In genomic region chr12:132330549-132330881, GRCh38 we compare ENCODE assay signal across 13 cellular contexts. TPM values are rescaled to one million over a fixed set of nuclear protein-coding genes. Genes with fewer than 3 reads are reported as not detected.
DNase-seq lines count a peak whose midpoint lies in the region; ATAC-seq, FAIRE-seq and TF ChIP-seq lines count a peak whose summit lies in the region.
"Had no signal": no experiment of that assay in that cellular context is flagged by ENCODE, and none has a peak within 500 bp of the region (broad histone marks: within the 10 kb centered on the region; RNA-seq: fewer than 3 reads in every experiment).

No MANE protein-coding gene starts in this region.

- TF ChIP-seq EP300 in HepG2 (IDR thresholded peaks at IDR 0.05; ENCODE audit: low read depth in 2 of 2, low read length in 2 of 2) = no peak
- no peak for TF ChIP-seq EP300 in HepG2 (CRISPR knock-in tag; IDR thresholded peaks at IDR 0.05; ENCODE audit: borderline replicate concordance)

- no peak overlapping the region for H3K9ac ChIP-seq in HepG2 (ENCODE audit: insufficient read depth, low read depth, low read length)

- H3K27me3 ChIP-seq in HepG2 (ENCODE audit: control insufficient read depth in 1 of 2, insufficient read depth in 2 of 2, low read length in 2 of 2) (peaks cover 11 to 83% of the 10 kb centered on the region in 2 experiments; a peak in 4 of 5 replicates), right lobe of liver (peaks cover 3 to 18% of the 10 kb centered on the region in 2 donors), bronchial epithelial cell (ENCODE audit: control insufficient read depth, insufficient read depth, low read length) (no peaks in the 10 kb centered on the region)
- peaks cover 0 to 14% of the 10 kb centered on the region in 2 donors for H3K27me3 ChIP-seq in naive thymus-derived CD4-positive, alpha-beta T cell (ENCODE audit: control insufficient read depth in 2 of 2, insufficient read depth in 2 of 2, low read length in 2 of 2)

- H3K9me3 ChIP-seq in HepG2 (ENCODE audit: low read length) (no peaks in the 10 kb centered on the region), right lobe of liver (no peaks in the 10 kb centered on the region)
- no peaks in the 10 kb centered on the region for H3K9me3 ChIP-seq in naive thymus-derived CD4-positive, alpha-beta T cell (ENCODE audit: control insufficient read depth in 2 of 3, low read length in 3 of 3)

- no peak for ATAC-seq in HepG2
- ATAC-seq in right lobe of liver = no peak
- no peak for ATAC-seq in naive thymus-derived CD4-positive, alpha-beta T cell

- peaks cover 0 to 4% (median 4%) of the 10 kb centered on the region in 5 donors for H3K36me3 Mint-ChIP-seq in naive thymus-derived CD4-positive, alpha-beta T cell
- peaks cover 4% of the 10 kb centered on the region for H3K36me3 Mint-ChIP-seq in type B pancreatic cell

- peaks cover 0 to 15% (median 2%) of the 10 kb centered on the region in 11 donors for H3K9me3 Mint-ChIP-seq in naive thymus-derived CD4-positive, alpha-beta T cell
- H3K9me3 Mint-ChIP-seq in type B pancreatic cell = no peaks in the 10 kb centered on the region

- H3K79me2 ChIP-seq in HepG2 (ENCODE audit: insufficient read depth, low read length) = no peaks in the 10 kb centered on the region

- no peak for TF ChIP-seq RAD21 in HepG2 (CRISPR knock-in tag; IDR thresholded peaks at IDR 0.05)

- H3K27ac ChIP-seq in HepG2 (ENCODE audit: extremely low read length, insufficient read depth, low read length) (no peak overlapping the region), right lobe of liver (no peak overlapping the region)
- H3K27ac ChIP-seq in naive thymus-derived CD4-positive, alpha-beta T cell (ENCODE audit: low read depth, low read length) = no peak overlapping the region

- no peak for DNase-seq in HepG2 (ENCODE audit: low spot score)
- no peak for DNase-seq in right lobe of liver
- no peak for DNase-seq in bronchial epithelial cell (ENCODE audit: low read depth)
- DNase-seq in naive thymus-derived CD4-positive, alpha-beta T cell = no peak
- no peak for DNase-seq in type B pancreatic cell (ENCODE audit: extremely low spot score, unreplicated experiment)
- no peak for DNase-seq in SKM-1 treated with dmso at 0.1 percent for 144 hours (lab: John Stamatoyannopoulos, UW; ENCODE audit: unreplicated experiment)
- no peak for DNase-seq in NCI-H510A (lab: John Stamatoyannopoulos, UW)
- no peak for DNase-seq in erythroblast (lab: John Stamatoyannopoulos, UW)
- DNase-seq: C1 segment of cervical spinal cord, NCI-H1092, NCI-H1694, NCI-H524 had no signal

- CTCF ChIA-PET in HepG2 (lab: Yijun Ruan, JAX; ENCODE audit: low intra/inter-chr PET ratio, low total read pairs) = no interaction called here
- CTCF ChIA-PET in naive thymus-derived CD4-positive, alpha-beta T cell (lab: Charles Lee) = no interaction called here

- no peak for TF ChIP-seq POLR2A in HepG2 (IDR thresholded peaks at IDR 0.05; ENCODE audit: insufficient read depth in 1 of 2, low read depth in 2 of 2, low read length in 2 of 2)
- no peak for TF ChIP-seq POLR2A in right lobe of liver (IDR thresholded peaks at IDR 0.05)
- TF ChIP-seq POLR2A in erythroblast (IDR thresholded peaks at IDR 0.05; ENCODE audit: low read length) = no peak

- no TSS peak for BruUV-seq in HepG2 (replicated peaks; lab: Mats Ljungman, UMichigan)

- POLR2A ChIA-PET in HepG2 (lab: Yijun Ruan, JAX) = no interaction called here
- POLR2A ChIA-PET in naive thymus-derived CD4-positive, alpha-beta T cell (lab: Charles Lee) = no interaction called here

- peak overlapping the region in 6 of 10 donors; percentile 1 to 46 (median 8) for H3K4me3 Mint-ChIP-seq in naive thymus-derived CD4-positive, alpha-beta T cell
- peak overlapping the region; percentile 3 for H3K4me3 Mint-ChIP-seq in type B pancreatic cell

- H3K4me1 ChIP-seq in HepG2 (ENCODE audit: insufficient read depth, low read length) (no peaks in the 10 kb centered on the region), right lobe of liver (no peaks in the 10 kb centered on the region)
- H3K4me1 ChIP-seq in naive thymus-derived CD4-positive, alpha-beta T cell (ENCODE audit: control insufficient read depth in 2 of 2, insufficient read depth in 2 of 2, low read length in 2 of 2) = peaks cover 0 to 6% of the 10 kb centered on the region in 2 donors

- TF ChIP-seq CTCF in HepG2 (CRISPR knock-in tag; IDR thresholded peaks at IDR 0.05) (no peak), right lobe of liver (IDR thresholded peaks at IDR 0.05) (no peak), bronchial epithelial cell (IDR thresholded peaks at IDR 0.05; ENCODE audit: insufficient read depth, low read length, severe bottlenecking) (no peak), type B pancreatic cell (conservative IDR thresholded peaks at IDR 0.05) (no peak)

- 16% methylated on average over 5 of the region's 5 CpGs for WGBS in HepG2 (ENCODE audit: low lambda C conversion rate)
- WGBS in right lobe of liver (ENCODE audit: insufficient coverage, low coverage, low lambda C conversion rate, missing lambda C conversion rate) = no CpG with 5 or more reads among the region's 5 CpGs

- peaks cover 0 to 28% (median 12%) of the 10 kb centered on the region in 7 donors for H3K4me1 Mint-ChIP-seq in naive thymus-derived CD4-positive, alpha-beta T cell
- peaks cover 3% of the 10 kb centered on the region for H3K4me1 Mint-ChIP-seq in type B pancreatic cell (ENCODE audit: unreplicated experiment)

- H3K4me3 ChIP-seq in HepG2 (replicated peaks in 1 of 3; ENCODE audit: insufficient read depth in 1 of 3, low read depth in 2 of 3, low read length in 3 of 3) (no peak overlapping the region), right lobe of liver (no peak overlapping the region), bronchial epithelial cell (ENCODE audit: low read depth, low read length) (no peak overlapping the region)
- H3K4me3 ChIP-seq in naive thymus-derived CD4-positive, alpha-beta T cell (ENCODE audit: low read length) = no peak overlapping the region

- no peaks in the 10 kb centered on the region for H4K20me1 ChIP-seq in HepG2 (ENCODE audit: insufficient read depth, low read length)

- FAIRE-seq in HepG2 (lab: Jason Lieb, UNC) = no peak
- FAIRE-seq in bronchial epithelial cell (lab: Jason Lieb, UNC) = peak; percentile 97
- FAIRE-seq: A204.1 had no signal

- in situ Hi-C loops in HepG2 (cut with HindIII; ENCODE audit: extremely low pct_ligation_motif_present, low pct_unique_long_range_greater_than_20kb) = no loop called here

- no peak overlapping the region for H2AFZ ChIP-seq in HepG2 (ENCODE audit: low read length)

- intact Hi-C loops in HepG2 (cut with micrococcal nuclease; ENCODE audit: unreplicated experiment) (no loop called here), right lobe of liver (cut with DNase I) (no loop called here)
- intact Hi-C loops in naive thymus-derived CD4-positive, alpha-beta T cell (cut with micrococcal nuclease) = no loop called here

- H3K36me3 ChIP-seq in HepG2 (replicated peaks in 1 of 2; ENCODE audit: control insufficient read depth in 1 of 2, insufficient read depth in 2 of 2, low read length in 2 of 2) = no peaks in the 10 kb centered on the region
- no peaks in the 10 kb centered on the region for H3K36me3 ChIP-seq in right lobe of liver
- no peaks in the 10 kb centered on the region for H3K36me3 ChIP-seq in bronchial epithelial cell (ENCODE audit: control insufficient read depth, insufficient read depth, low read length)
- no peaks in the 10 kb centered on the region for H3K36me3 ChIP-seq in naive thymus-derived CD4-positive, alpha-beta T cell (ENCODE audit: control insufficient read depth in 2 of 3, insufficient read depth in 3 of 3, low read length in 3 of 3)

- H3K4me2 ChIP-seq in HepG2 (ENCODE audit: low read depth, low read length) = no peak overlapping the region

- no peak overlapping the region for H3K27ac Mint-ChIP-seq in naive thymus-derived CD4-positive, alpha-beta T cell
- H3K27ac Mint-ChIP-seq in type B pancreatic cell = no peak overlapping the region

- peaks cover 32 to 45% (median 42%) of the 10 kb centered on the region in 5 donors for H3K27me3 Mint-ChIP-seq in naive thymus-derived CD4-positive, alpha-beta T cell
- H3K27me3 Mint-ChIP-seq in type B pancreatic cell = peaks cover 77% of the 10 kb centered on the region

RNA-seq across cellular contexts. Expression of gene GALNT9, which starts 1.1 kb away (rescaled TPM):
- total RNA-seq in HepG2 (2016; rRNA removed; fragmentation: Illumina TruSeq; extraction: Trizol) (0.04 TPM in 1 of 2 replicates, not detected in the other), right lobe of liver (not detected), bronchial epithelial cell (not detected in 2 replicates), type B pancreatic cell (ENCODE audit: low replicate concordance) (1.6 TPM in 1 of 2 replicates, not detected in the other)
- not detected in 2 replicates for total RNA-seq in HepG2 (2016; cell fraction: cytosol; rRNA removed; fragmentation: Illumina TruSeq; extraction: Trizol; ENCODE audit: low read depth)
- total RNA-seq in HepG2 (2016; cell fraction: insoluble cytoplasmic fraction; rRNA removed; fragmentation: Illumina TruSeq; extraction: Trizol) = not detected in 2 replicates
- total RNA-seq in HepG2 (2016; cell fraction: membrane; rRNA removed; fragmentation: Illumina TruSeq; extraction: Trizol) = 0.09 TPM in 1 of 2 replicates, not detected in the other
- not detected in 2 replicates for total RNA-seq in HepG2 (2016; cell fraction: nucleus; rRNA removed; fragmentation: Illumina TruSeq; extraction: Trizol)
- polyA plus RNA-seq in HepG2 (2011; rRNA removed) = not detected in 2 replicates
- polyA plus RNA-seq in HepG2 (2011; cell fraction: cytosol; rRNA removed) = not detected in 2 replicates
- polyA plus RNA-seq in HepG2 (2011; cell fraction: nucleus; rRNA removed) = not detected in 2 replicates
- polyA plus RNA-seq in HepG2 (2012) = not detected in 2 replicates
- polyA plus RNA-seq in HepG2 (2016; cell fraction: cytosol; fragmentation: Illumina TruSeq; extraction: Trizol; ENCODE audit: low read depth) = not detected in 2 replicates
- not detected in 2 replicates for polyA plus RNA-seq in HepG2 (2016; cell fraction: insoluble cytoplasmic fraction; fragmentation: Illumina TruSeq; extraction: Trizol; ENCODE audit: low read depth)
- polyA plus RNA-seq in HepG2 (2016; cell fraction: membrane; fragmentation: Illumina TruSeq; extraction: Trizol; ENCODE audit: low read depth) = not detected in 2 replicates
- polyA plus RNA-seq in HepG2 (2016; cell fraction: nucleus; fragmentation: Illumina TruSeq; extraction: Trizol; ENCODE audit: insufficient read depth, low read depth) = not detected in 2 replicates
- 10.1 TPM in 1 of 2 replicates, not detected in the other for polyA minus RNA-seq in HepG2 (2011; rRNA and poly(A)+ RNA removed; ENCODE audit: low replicate concordance)
- not detected in 2 replicates for polyA minus RNA-seq in HepG2 (2011; cell fraction: cytosol; rRNA and poly(A)+ RNA removed)
- not detected in 2 replicates for polyA minus RNA-seq in HepG2 (2011; cell fraction: nucleus; rRNA and poly(A)+ RNA removed)
- total RNA-seq in naive thymus-derived CD4-positive, alpha-beta T cell = not detected
- not detected for polyA plus RNA-seq in naive thymus-derived CD4-positive, alpha-beta T cell
